Comparison of ENCODE assay signal across 8 cellular contexts in genomic region chr15:76056931-76057330, GRCh38. TPM values are rescaled to one million over a fixed set of nuclear protein-coding genes. Genes with fewer than 3 reads are reported as not detected.
A peak's percentile ranks its signal among the peaks of the same experiment; 100 is the strongest.
DNase-seq lines count a peak whose midpoint lies in the region; ATAC-seq and TF ChIP-seq lines count a peak whose summit lies in the region.

No MANE protein-coding gene starts in this region.

- H4K20me1 ChIP-seq in OCI-LY7 (ENCODE audit: insufficient read depth, low read length) = no peaks in the 10 kb centered on the region

- no peaks in the 10 kb centered on the region for H3K79me2 ChIP-seq in OCI-LY7 (ENCODE audit: insufficient read depth, low read depth, low read length)

- no peaks in the 10 kb centered on the region for H3K9me2 ChIP-seq in OCI-LY7 (ENCODE audit: insufficient read depth, low read length)

- H3K36me3 ChIP-seq in OCI-LY7 (ENCODE audit: insufficient read depth, low read length) (no peaks in the 10 kb centered on the region), neutrophil (no peaks in the 10 kb centered on the region), BE2C (no peaks in the 10 kb centered on the region), transverse colon (no peaks in the 10 kb centered on the region)

- in situ Hi-C loops in transverse colon (cut with MboI; ENCODE audit: low pct_ligation_motif_present in 1 of 4, low pct_unique_long_range_greater_than_20kb in 1 of 4, low sequenced_read_pairs in 3 of 4) = no loop called here

- no peak for TF ChIP-seq CTCF in OCI-LY7 (conservative IDR thresholded peaks at IDR 0.05; ENCODE audit: low read length)
- TF ChIP-seq CTCF in neutrophil (IDR thresholded peaks at IDR 0.05) = no peak
- TF ChIP-seq CTCF in BE2C (IDR thresholded peaks at IDR 0.05; ENCODE audit: low read depth, low read length) = no peak
- TF ChIP-seq CTCF in transverse colon (IDR thresholded peaks at IDR 0.05) = no peak

- H3K4me1 ChIP-seq in OCI-LY7 (ENCODE audit: insufficient read depth, low read length, poor library complexity, severe bottlenecking) = peaks cover 13% of the 10 kb centered on the region
- peaks cover 22 to 28% of the 10 kb centered on the region in 2 experiments for H3K4me1 ChIP-seq in neutrophil (ENCODE audit: control insufficient read depth in 1 of 2, insufficient read depth in 1 of 2, low read depth in 1 of 2, low read length in 1 of 2)
- no peaks in the 10 kb centered on the region; the same call in 1 of the 2 replicates for H3K4me1 ChIP-seq in BE2C
- H3K4me1 ChIP-seq in transverse colon = peaks cover 7 to 21% (median 16%) of the 10 kb centered on the region in 4 donors

- ATAC-seq in GM18868 (IDR thresholded peaks at IDR 0.05; ENCODE audit: unreplicated experiment) (peak; percentile 66), HG02884 (IDR thresholded peaks at IDR 0.05; ENCODE audit: unreplicated experiment) (peak; percentile 67)

- H3K27me3 ChIP-seq in neutrophil = peaks cover 34% of the 10 kb centered on the region
- H3K27me3 ChIP-seq in BE2C = peaks cover 89% of the 10 kb centered on the region
- peaks cover 77% of the 10 kb centered on the region for H3K27me3 ChIP-seq in transverse colon

- DNase-seq in OCI-LY7 (ENCODE audit: low spot score) = peak; percentile 63
- DNase-seq in BE2C = no peak
- DNase-seq in transverse colon = no peak
- DNase-seq in DMS153 (lab: John Stamatoyannopoulos, UW) = no peak
- DNase-seq in NCI-H2196 treated with DMSO at 0.1 percent for 48 hours (lab: John Stamatoyannopoulos, UW; ENCODE audit: unreplicated experiment) = no peak

- peak overlapping the region; percentile 49 for H3K4me2 ChIP-seq in OCI-LY7 (ENCODE audit: low read length)

- H3K27ac ChIP-seq in OCI-LY7 (ENCODE audit: low read depth, low read length, poor library complexity, severe bottlenecking) = peak overlapping the region; percentile 40
- no peak overlapping the region for H3K27ac ChIP-seq in neutrophil
- H3K27ac ChIP-seq in transverse colon = no peak overlapping the region

- CTCF ChIA-PET in OCI-LY7 (lab: Charles Lee; ENCODE audit: unreplicated experiment) = interaction anchor here (1.0 kb wide), 1 partner anchor 82 kb away, joined by 7 read pairs; no protein-coding TSS in a partner anchor

- no TSS peak for BruUV-seq in OCI-LY7 (replicated peaks; lab: Mats Ljungman, UMichigan)

- no peak for TF ChIP-seq POLR2A in transverse colon (IDR thresholded peaks at IDR 0.05)

- no peak for TF ChIP-seq EP300 in transverse colon (IDR thresholded peaks at IDR 0.05; ENCODE audit: low read depth)

- 0 out of 2 replicates have a peak overlapping the region, but pooled peaks have one; percentile 8 for H2AFZ ChIP-seq in OCI-LY7 (ENCODE audit: low read length)

- intact Hi-C loops in OCI-LY7 (cut with micrococcal nuclease; ENCODE audit: unreplicated experiment) (loop anchor here (1.0 to 5.0 kb wide), 2 partner anchors 82 to 95 kb away; no protein-coding TSS in a partner anchor), transverse colon (cut with DNase I; ENCODE audit: low total_unique reads) (loop anchor here (10.0 kb wide), 1 partner anchor 78 kb away; no protein-coding TSS in a partner anchor)

- H3K4me3 ChIP-seq in OCI-LY7 (ENCODE audit: low read depth, low read length, poor library complexity, severe bottlenecking) (no peak overlapping the region), neutrophil (ENCODE audit: low read depth in 1 of 2, low read length in 1 of 2) (peak overlapping the region; percentile 10 to 39), BE2C (ENCODE audit: low read depth, low read length) (no peak overlapping the region), transverse colon (no peak overlapping the region)

- 4 to 10% methylated on average over 3 of the region's 3 CpGs for WGBS in transverse colon (ENCODE audit: low coverage in 1 of 2), 2 donors

- POLR2A ChIA-PET in OCI-LY7 (lab: Charles Lee) = interaction anchor here (0.5 to 0.6 kb wide), 2 partner anchors 318 to 1340 kb away, joined by 3 read pairs; no protein-coding TSS in a partner anchor

- H3K9me3 ChIP-seq in OCI-LY7 (ENCODE audit: low read length) (no peaks in the 10 kb centered on the region), neutrophil (no peaks in the 10 kb centered on the region), BE2C (no peaks in the 10 kb centered on the region), transverse colon (no peaks in the 10 kb centered on the region)

RNA-seq across cellular contexts. Expression of gene TMEM266, which starts 2.9 kb away (rescaled TPM):
- total RNA-seq in OCI-LY7 (2014; rRNA removed; shearing (Covaris generic)) = not detected in 2 replicates
- total RNA-seq in OCI-LY7 (2022) (not detected in 2 replicates), transverse colon (under 1 TPM in 1 of 4 donors, not detected in 3; 0.41 TPM)
- 0.57 TPM for polyA plus RNA-seq in BE2C (2012; ENCODE audit: insufficient read depth, insufficient read length, low read depth)

RNA-seq across cellular contexts. Expression of gene NRG4, which starts 44.7 kb away (rescaled TPM):
- total RNA-seq in OCI-LY7 (2014; rRNA removed; shearing (Covaris generic)) = not detected in 2 replicates
- total RNA-seq in OCI-LY7 (2022) = not detected in 2 replicates
- 0.36 TPM for polyA plus RNA-seq in BE2C (2012; ENCODE audit: insufficient read depth, insufficient read length, low read depth)
- total RNA-seq in transverse colon = 1 to 10 TPM in 3 of 4 donors, not detected in 1; 2.8 to 5.1 (median 3.5) TPM

Comparison
In these comparisons a context has a peak if more than half of its experiments do, and no peak if none do; other contexts are left out.
1. H3K4me3 ChIP-seq: peak in neutrophil (2 of 2); none in OCI-LY7 (single experiment), BE2C (single experiment) and transverse colon (0 of 4).